Comparison of ENCODE assay signal across 8 cellular contexts in genomic region chr9:129737479-129738269, GRCh38. TPM values are rescaled to one million over a fixed set of nuclear protein-coding genes. Genes with fewer than 3 reads are reported as not detected.
DNase-seq lines count a peak whose midpoint lies in the region; FAIRE-seq lines count a peak whose summit lies in the region.

No MANE protein-coding gene starts in this region.

- peak overlapping the region; percentile 50; the same call in 1 of the 2 replicates for H3K4me3 ChIP-seq in Karpas-422 (ENCODE audit: low read length)
- H3K4me3 ChIP-seq in neuron (ENCODE audit: low read length): peak overlapping the region; percentile 40

- H3K4me1 ChIP-seq in Karpas-422 (ENCODE audit: low read length): 0 out of 2 replicates have a peak, but pooled peaks cover 4% of the 10 kb centered on the region
- H3K4me1 ChIP-seq in neuron (ENCODE audit: insufficient read depth, low read length): no peaks in the 10 kb centered on the region

- H3K27ac ChIP-seq in Karpas-422 (ENCODE audit: low read length): no peak overlapping the region

- DNase-seq in Ammon's horn (ENCODE audit: low spot score): peak; percentile 82
- peak; percentile 87 for DNase-seq in GM19239 (ENCODE audit: insufficient read length, low spot score)
- DNase-seq in Karpas-422: peak; percentile 90
- DNase-seq in SHP77 (lab: John Stamatoyannopoulos, UW): peak; percentile 73 to 78
- peak; percentile 94 for DNase-seq in activated effector memory CD4-positive, alpha-beta T cell treated with anti-CD3 and anti-CD28 coated beads, Interleukin-2, amount 50 U/mL, for 16 hours
- DNase-seq in foreskin melanocyte: peak; percentile 55
- peak; percentile 50 for DNase-seq in stromal cell of bone marrow (ENCODE audit: low read depth)

- peak overlapping the region; percentile 59 for H3K9ac ChIP-seq in Karpas-422 (ENCODE audit: low read length)

- peak overlapping the region; percentile 55 for H3K4me2 ChIP-seq in Karpas-422 (ENCODE audit: low read depth, low read length, poor library complexity, severe bottlenecking)

- H3K9me3 ChIP-seq in Karpas-422 (ENCODE audit: low read length) (no peaks in the 10 kb centered on the region), neuron (ENCODE audit: low read length) (peaks cover 2% of the 10 kb centered on the region)

- no peaks in the 10 kb centered on the region for H3K27me3 ChIP-seq in Karpas-422 (ENCODE audit: low read length)
- no peaks in the 10 kb centered on the region for H3K27me3 ChIP-seq in neuron (ENCODE audit: insufficient read depth, low read length)

- no peaks in the 10 kb centered on the region for H3K79me2 ChIP-seq in Karpas-422 (ENCODE audit: low read length)

- peak; percentile 28 for FAIRE-seq in GM19239 (lab: Jason Lieb, UNC)

- H2AFZ ChIP-seq in Karpas-422 (ENCODE audit: low read length): no peak overlapping the region
- peak overlapping the region; percentile 85 for H2AFZ ChIP-seq in neuron (ENCODE audit: low read depth, low read length)

- H3K36me3 ChIP-seq in Karpas-422 (ENCODE audit: insufficient read depth, low read length): no peaks in the 10 kb centered on the region
- no peaks in the 10 kb centered on the region for H3K36me3 ChIP-seq in neuron (ENCODE audit: insufficient read depth, low read length)

- H3K9me2 ChIP-seq in Karpas-422 (replicated peaks; ENCODE audit: insufficient read depth, low read length): no peaks in the 10 kb centered on the region

- H4K20me1 ChIP-seq in Karpas-422 (ENCODE audit: insufficient read depth, low read depth, low read length): no peaks in the 10 kb centered on the region

RNA-seq across cellular contexts. Expression of gene PTGES, which starts 15.2 kb away (rescaled TPM):
- total RNA-seq in Karpas-422 (2014; rRNA removed; shearing (Covaris generic); ENCODE audit: low replicate concordance): not detected in 2 replicates
